In the genomic region with DNA sequence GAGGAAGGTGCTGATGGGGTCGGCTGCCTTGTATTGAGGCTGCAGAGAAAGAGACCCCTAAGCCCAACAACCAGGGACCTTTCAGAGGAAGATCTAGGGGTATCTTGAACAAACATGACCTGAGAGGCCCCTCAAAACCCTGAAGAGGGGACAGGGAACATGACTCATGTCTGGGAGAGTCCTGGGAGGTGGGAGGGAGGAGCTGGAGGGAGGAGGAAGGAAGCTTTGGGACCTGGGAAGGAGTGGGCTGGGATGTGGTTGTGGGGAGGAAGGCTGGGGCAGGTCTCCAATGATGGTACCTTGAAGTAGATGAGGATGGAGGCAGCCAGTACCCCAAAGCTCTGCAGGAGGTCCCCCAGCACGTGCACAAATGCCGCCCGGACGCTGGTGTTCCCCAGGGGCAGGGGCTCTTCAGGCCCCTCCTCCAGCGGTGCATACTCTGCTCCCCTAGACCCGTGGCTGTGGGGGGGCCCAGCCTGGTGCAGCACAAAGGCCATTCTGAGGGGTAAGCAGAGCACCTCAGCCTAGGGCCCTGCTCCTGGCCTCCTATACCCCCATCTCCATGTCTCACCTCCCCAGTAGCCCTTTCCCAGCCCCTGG, we compare ENCODE assay signal across 28 cellular contexts. TPM values are rescaled to one million over a fixed set of nuclear protein-coding genes. Genes with fewer than 3 reads are reported as not detected.
"Had no signal": no experiment of that assay in that cellular context is flagged by ENCODE, and none has a peak within 500 bp of the region (broad histone marks: within the 10 kb centered on the region; RNA-seq: fewer than 3 reads in every experiment).

No MANE protein-coding gene starts in this region.

- DNase-seq: colonic mucosa; cortex of kidney; effector CD8-positive, alpha-beta T cell; effector memory CD8-positive, alpha-beta T cell; endodermal cell; erythroblast; esophagus squamous epithelium; foreskin fibroblast; foreskin melanocyte; gastrocnemius medialis; glutamatergic neuron; head of caudate nucleus; heart right ventricle; hippocampal formation; left cardiac atrium; left lung; left ventricle myocardium superior; lower lobe of right lung; mesenchymal stem cell; mucosa of descending colon had no signal

- H3K4me3 Mint-ChIP-seq: dendritic cell treated with granulocyte-macrophage colony-stimulating factor and Interleukin-4, amounts not matched to agents 40 ng/mL and 50 ng/mL, for 4 days; effector memory CD8-positive, alpha-beta T cell; endodermal cell; mesothelial cell of epicardium had no signal

- H3K4me3 ChIP-seq: colonic mucosa, esophagus squamous epithelium, gastrocnemius medialis, heart right ventricle, left lung, lower lobe of right lung, mucosa of descending colon had no signal

- H3K27ac Mint-ChIP-seq: dendritic cell treated with granulocyte-macrophage colony-stimulating factor and Interleukin-4, amounts not matched to agents 40 ng/mL and 50 ng/mL, for 4 days; effector memory CD8-positive, alpha-beta T cell; endodermal cell; mesothelial cell of epicardium had no signal

- H3K4me1 ChIP-seq: colonic mucosa, lower lobe of right lung had no signal

- H3K9me3 Mint-ChIP-seq: dendritic cell treated with granulocyte-macrophage colony-stimulating factor and Interleukin-4, amounts not matched to agents 40 ng/mL and 50 ng/mL, for 4 days; effector memory CD8-positive, alpha-beta T cell; endodermal cell; mesothelial cell of epicardium had no signal

- H3K36me3 ChIP-seq: colonic mucosa, esophagus squamous epithelium, gastrocnemius medialis, heart right ventricle, left lung, lower lobe of right lung had no signal

- H3K9me3 ChIP-seq: colonic mucosa, esophagus squamous epithelium, gastrocnemius medialis, heart right ventricle, left lung, lower lobe of right lung, mucosa of descending colon had no signal

- H3K36me3 Mint-ChIP-seq: mesothelial cell of epicardium had no signal

- H3K27ac ChIP-seq: colonic mucosa, epithelial cell of prostate, esophagus squamous epithelium, gastrocnemius medialis, heart right ventricle, left lung, lower lobe of right lung had no signal

- ATAC-seq: effector memory CD8-positive, alpha-beta T cell; esophagus mucosa; gastrocnemius medialis; heart right ventricle; left cardiac atrium; left lung; left ventricle myocardium superior; lower lobe of right lung; mucosa of descending colon had no signal

RNA-seq across cellular contexts. Expression of a gene that starts 5.9 kb away (rescaled TPM):
- total RNA-seq: colonic mucosa, esophagus mucosa, mesenteric fat pad had no signal

RNA-seq across cellular contexts. Expression of a gene that starts 18.3 kb away (rescaled TPM):
- total RNA-seq: colonic mucosa, esophagus mucosa, gastrocnemius medialis, kidney epithelial cell, left lung, lower leg skin, lower lobe of right lung, mesenteric fat pad, myocyte had no signal

RNA-seq across cellular contexts. Expression of a gene that starts 25.3 kb away (rescaled TPM):
- total RNA-seq: esophagus squamous epithelium, lower leg skin, lower lobe of right lung, mesenteric fat pad had no signal
